Comparison of ENCODE assay signal across 20 cellular contexts in the genomic region with DNA sequence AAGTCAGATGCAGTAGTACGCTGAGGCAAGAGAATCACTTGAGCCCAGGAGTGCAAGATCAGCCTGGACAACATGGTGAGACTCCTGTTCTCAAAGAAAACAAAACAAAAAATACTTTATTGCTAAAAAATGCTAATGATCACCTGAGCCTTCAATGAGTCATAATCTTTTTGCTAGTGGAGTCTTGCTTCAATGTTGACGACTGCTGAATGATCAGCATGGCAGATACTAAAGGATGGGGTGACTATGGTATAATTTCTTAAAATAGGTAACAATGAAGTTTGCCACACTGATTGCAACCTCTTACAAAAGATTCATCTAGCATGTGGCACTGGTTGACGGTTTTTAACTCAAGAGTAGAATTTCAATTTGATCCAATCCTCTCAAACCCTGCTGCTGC.
"Had no signal": no experiment of that assay in that cellular context is flagged by ENCODE, and none has a peak within 500 bp of the region (broad histone marks: within the 10 kb centered on the region; RNA-seq: fewer than 3 reads in every experiment).

No MANE protein-coding gene starts in this region.

- H3K9me3 ChIP-seq: colonic mucosa, esophagus squamous epithelium, neutrophil, psoas muscle, right lobe of liver, suprapubic skin, thyroid gland, upper lobe of left lung, uterus had no signal

- H3K27me3 Mint-ChIP-seq: naive thymus-derived CD8-positive, alpha-beta T cell had no signal

- H3K27me3 ChIP-seq: colonic mucosa, esophagus squamous epithelium, neutrophil, right lobe of liver, suprapubic skin, thyroid gland, upper lobe of left lung, uterus had no signal

- ATAC-seq: left colon; left ventricle myocardium superior; naive thymus-derived CD8-positive, alpha-beta T cell; psoas muscle; right lobe of liver; stimulated activated effector memory CD8-positive, alpha-beta T cell treated with anti-CD3 and anti-CD28 coated beads, Interleukin-12 subunit alpha, Interleukin-12 subunit beta, amount 100 ng/mL, for 72 hours; stimulated activated naive CD8-positive, alpha-beta T cell treated with anti-CD3 and anti-CD28 coated beads, Interleukin-15, Interleukin-2, amounts not matched to agents 100 U/mL and 50 U/mL, for 24 hours had no signal

- H3K36me3 ChIP-seq: uterus had no signal

- H3K4me3 ChIP-seq: colonic mucosa, esophagus squamous epithelium, psoas muscle, right lobe of liver, suprapubic skin, thyroid gland, upper lobe of left lung, uterus had no signal

- H3K27ac ChIP-seq: colonic mucosa, esophagus squamous epithelium, neutrophil, psoas muscle, right lobe of liver, suprapubic skin, thyroid gland, upper lobe of left lung, uterus had no signal

- H3K4me1 ChIP-seq: colonic mucosa, esophagus squamous epithelium, psoas muscle, right lobe of liver, suprapubic skin, upper lobe of left lung, uterus had no signal

- DNase-seq: colonic mucosa; dermis blood vessel endothelial cell; esophagus squamous epithelium; foreskin fibroblast; immature natural killer cell; left colon; left ventricle myocardium superior; naive thymus-derived CD8-positive, alpha-beta T cell; psoas muscle; retina; right lobe of liver; stimulated activated CD4-positive, alpha-beta T cell treated with anti-CD3 and anti-CD28 coated beads, Interleukin-4, amount 100 ng/mL, for 1 hour; stimulated activated CD8-positive, alpha-beta memory T cell treated with anti-CD3 and anti-CD28 coated beads, Interleukin-4, amount 100 ng/mL, for 48 hours; stimulated activated naive CD8-positive, alpha-beta T cell treated with anti-CD3 and anti-CD28 coated beads, Interleukin-15, Interleukin-2, amounts not matched to agents 100 U/mL and 50 U/mL, for 24 hours; thyroid gland; upper lobe of left lung; uterus had no signal

- H3K4me3 Mint-ChIP-seq: immature natural killer cell; naive thymus-derived CD8-positive, alpha-beta T cell; stimulated activated effector memory CD8-positive, alpha-beta T cell treated with anti-CD3 and anti-CD28 coated beads, Interleukin-12 subunit alpha, Interleukin-12 subunit beta, amount 100 ng/mL, for 72 hours had no signal

- H3K9me3 Mint-ChIP-seq: immature natural killer cell; naive thymus-derived CD8-positive, alpha-beta T cell; stimulated activated effector memory CD8-positive, alpha-beta T cell treated with anti-CD3 and anti-CD28 coated beads, Interleukin-12 subunit alpha, Interleukin-12 subunit beta, amount 100 ng/mL, for 72 hours had no signal
